In the genomic region with DNA sequence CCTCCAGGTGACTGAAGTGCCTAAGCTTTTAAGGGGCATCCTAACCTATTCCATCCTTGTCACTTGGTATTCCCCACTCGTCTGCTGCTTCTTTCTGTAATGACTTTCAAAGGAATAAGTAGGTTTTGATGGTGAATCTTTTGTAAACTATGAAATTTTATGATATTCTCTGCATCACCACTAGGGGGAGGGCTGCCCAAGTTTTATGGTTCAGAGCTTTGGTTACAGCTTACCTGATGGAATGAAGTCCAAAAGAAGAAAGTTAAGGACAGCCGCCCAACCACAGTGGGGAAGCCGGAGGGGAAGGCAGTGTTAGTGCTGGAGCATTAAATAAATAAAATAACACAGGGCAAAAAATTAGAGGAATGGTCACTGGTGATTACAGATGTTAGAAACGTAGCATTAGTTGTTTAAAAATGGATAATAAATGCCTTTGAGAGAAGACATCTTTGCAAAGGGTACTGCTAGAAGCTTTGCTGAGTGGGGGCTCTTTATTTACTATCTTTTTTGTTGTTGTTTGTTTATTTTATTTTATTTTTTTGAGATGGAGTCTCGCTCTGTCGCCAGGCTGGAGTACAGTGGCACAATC, we compare ENCODE assay signal across 8 cellular contexts.
DNase-seq lines count a peak whose midpoint lies in the region; ATAC-seq and TF ChIP-seq lines count a peak whose summit lies in the region.

No MANE protein-coding gene starts in this region.

- no peaks in the 10 kb centered on the region for H3K27me3 ChIP-seq in CD4-positive, CD25-positive, alpha-beta regulatory T cell (ENCODE audit: control insufficient read depth, insufficient read depth, low read length)
- no peaks in the 10 kb centered on the region for H3K27me3 ChIP-seq in hepatocyte

- no peak overlapping the region for H3K4me3 ChIP-seq in CD4-positive, CD25-positive, alpha-beta regulatory T cell (ENCODE audit: low read depth, low read length)
- H3K4me3 ChIP-seq in NB4 (ENCODE audit: low read depth, low read length) (no peak overlapping the region), hepatocyte (no peak overlapping the region)

- no peaks in the 10 kb centered on the region for H3K79me2 ChIP-seq in hepatocyte

- TF ChIP-seq CTCF in NB4 (IDR thresholded peaks at IDR 0.05; ENCODE audit: low read depth, low read length) (peak; percentile 86), hepatocyte (IDR thresholded peaks at IDR 0.05; ENCODE audit: poor library complexity) (peak; percentile 82)

- H3K4me1 Mint-ChIP-seq in CD4-positive, CD25-positive, alpha-beta regulatory T cell, result no peaks in the 10 kb centered on the region
- no peaks in the 10 kb centered on the region for H3K4me1 Mint-ChIP-seq in activated CD4-positive, alpha-beta T cell treated with anti-CD3 and anti-CD28 coated beads, Interleukin-2, amount 10 ng/mL, durations not matched to agents 24 days and 14 days

- H3K27ac Mint-ChIP-seq in CD4-positive, CD25-positive, alpha-beta regulatory T cell, result no peak overlapping the region
- H3K27ac Mint-ChIP-seq in activated CD4-positive, alpha-beta T cell treated with anti-CD3 and anti-CD28 coated beads, Interleukin-2, amount 10 ng/mL, durations not matched to agents 24 days and 14 days, result no peak overlapping the region

- no peaks in the 10 kb centered on the region for H3K4me1 ChIP-seq in CD4-positive, CD25-positive, alpha-beta regulatory T cell (ENCODE audit: control insufficient read depth, insufficient read depth, low read length, poor library complexity, severe bottlenecking)
- peaks cover 5% of the 10 kb centered on the region for H3K4me1 ChIP-seq in hepatocyte (ENCODE audit: insufficient read depth)

- no peak for TF ChIP-seq POLR2A in NB4 (IDR thresholded peaks at IDR 0.05; ENCODE audit: extremely low read depth, insufficient read length)

- H3K9me3 Mint-ChIP-seq in CD4-positive, CD25-positive, alpha-beta regulatory T cell, result peaks cover 0 to 3% (median 0%) of the 10 kb centered on the region in 7 donors
- H3K9me3 Mint-ChIP-seq in activated CD4-positive, alpha-beta T cell treated with anti-CD3 and anti-CD28 coated beads, Interleukin-2, amount 10 ng/mL, durations not matched to agents 24 days and 14 days, result no peaks in the 10 kb centered on the region

- H3K9me3 ChIP-seq in CD4-positive, CD25-positive, alpha-beta regulatory T cell (ENCODE audit: control insufficient read depth in 2 of 2, low read length in 2 of 2), result no peaks in the 10 kb centered on the region
- no peaks in the 10 kb centered on the region for H3K9me3 ChIP-seq in hepatocyte (ENCODE audit: low read depth)

- no peak overlapping the region for H3K27ac ChIP-seq in CD4-positive, CD25-positive, alpha-beta regulatory T cell (ENCODE audit: insufficient read depth, low read length, poor library complexity, severe bottlenecking)
- H3K27ac ChIP-seq in hepatocyte, result no peak overlapping the region

- ATAC-seq in CD4-positive, CD25-positive, alpha-beta regulatory T cell (ENCODE audit: low read depth in 2 of 2), result no peak
- ATAC-seq in GM18861 (IDR thresholded peaks at IDR 0.05; ENCODE audit: unreplicated experiment) (peak; percentile 46), HG02840 (IDR thresholded peaks at IDR 0.05; ENCODE audit: low FRiP score, unreplicated experiment) (no peak)

- 49% methylated on average over 6 of the region's 6 CpGs for WGBS in hepatocyte (ENCODE audit: low lambda C conversion rate, missing lambda C conversion rate)

- no peaks in the 10 kb centered on the region for H3K9me2 ChIP-seq in hepatocyte (replicated peaks; ENCODE audit: insufficient read depth)

- no peaks in the 10 kb centered on the region for H4K20me1 ChIP-seq in hepatocyte (ENCODE audit: insufficient read depth, poor library complexity, severe bottlenecking)

- intact Hi-C loops in activated CD4-positive, alpha-beta T cell treated with anti-CD3 and anti-CD28 coated beads, Interleukin-2, amount 10 ng/mL, durations not matched to agents 24 days and 14 days (cut with micrococcal nuclease), result loop anchor here (5.0 kb wide), 1 partner anchor 1525 kb away; no protein-coding TSS in a partner anchor

- no peaks in the 10 kb centered on the region for H3K36me3 Mint-ChIP-seq in CD4-positive, CD25-positive, alpha-beta regulatory T cell
- no peaks in the 10 kb centered on the region for H3K36me3 Mint-ChIP-seq in activated CD4-positive, alpha-beta T cell treated with anti-CD3 and anti-CD28 coated beads, Interleukin-2, amount 10 ng/mL, durations not matched to agents 24 days and 14 days (ENCODE audit: low read depth)

- H2AFZ ChIP-seq in hepatocyte, result no peak overlapping the region

- peak in 2 of 3 donors; percentile 2 to 11 for DNase-seq in CD4-positive, CD25-positive, alpha-beta regulatory T cell
- DNase-seq in NB4 (ENCODE audit: low read depth) (peak; percentile 53), hepatocyte (ENCODE audit: low spot score) (peak; percentile 57), NCI-H1436 (lab: John Stamatoyannopoulos, UW) (no peak)
- peak; percentile 67 for DNase-seq in activated CD4-positive, alpha-beta T cell treated with anti-CD3 and anti-CD28 coated beads, Interleukin-2, amount 10 ng/mL, durations not matched to agents 24 days and 14 days
- DNase-seq in stimulated activated CD4-positive, alpha-beta T cell treated with anti-CD3 and anti-CD28 coated beads, Interleukin-2, amount 100 ng/mL, for 24 hours, result peak; percentile 24 to 25

- no peaks in the 10 kb centered on the region for H3K36me3 ChIP-seq in CD4-positive, CD25-positive, alpha-beta regulatory T cell (ENCODE audit: control insufficient read depth, insufficient read depth, low read length)
- no peaks in the 10 kb centered on the region for H3K36me3 ChIP-seq in hepatocyte (replicated peaks; ENCODE audit: insufficient read depth, low read depth)

- no peak overlapping the region for H3K4me2 ChIP-seq in hepatocyte

- H3K27me3 Mint-ChIP-seq in CD4-positive, CD25-positive, alpha-beta regulatory T cell, result no peaks in the 10 kb centered on the region
- no peaks in the 10 kb centered on the region for H3K27me3 Mint-ChIP-seq in activated CD4-positive, alpha-beta T cell treated with anti-CD3 and anti-CD28 coated beads, Interleukin-2, amount 10 ng/mL, durations not matched to agents 24 days and 14 days

- H3K4me3 Mint-ChIP-seq in CD4-positive, CD25-positive, alpha-beta regulatory T cell, result no peak overlapping the region
- no peak overlapping the region for H3K4me3 Mint-ChIP-seq in activated CD4-positive, alpha-beta T cell treated with anti-CD3 and anti-CD28 coated beads, Interleukin-2, amount 10 ng/mL, durations not matched to agents 24 days and 14 days
